Comparison of ENCODE assay signal across 8 cellular contexts in the genomic region with DNA sequence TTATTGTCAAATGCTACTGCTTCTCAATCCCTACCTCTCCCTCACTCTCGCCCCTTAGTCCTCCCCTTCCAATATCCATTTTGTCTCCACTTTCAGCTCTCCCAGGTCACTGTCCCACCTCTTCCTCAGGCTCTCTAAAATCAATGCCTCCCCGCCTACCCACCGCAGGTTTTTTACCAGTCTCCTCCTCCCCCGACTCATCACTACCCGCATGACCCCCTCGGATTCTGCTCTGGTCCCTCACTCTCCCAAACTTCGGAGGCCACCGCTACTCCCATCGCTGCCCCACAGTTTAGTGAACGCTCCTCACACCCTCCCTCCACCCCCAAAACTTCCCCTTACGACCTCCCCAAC. TPM values are rescaled to one million over a fixed set of nuclear protein-coding genes. Genes with fewer than 3 reads are reported as not detected.
DNase-seq lines count a peak whose midpoint lies in the region; ATAC-seq and TF ChIP-seq lines count a peak whose summit lies in the region.

No MANE protein-coding gene starts in this region.

- CTCF ChIA-PET in RWPE1 (lab: Yijun Ruan, JAX): interaction anchor here (0.7 kb wide), 1 partner anchor 56 kb away, joined by 7 read pairs; no protein-coding TSS in a partner anchor

- peak overlapping the region; percentile 92 for H3K4me2 ChIP-seq in BLaER1

- H3K4me3 ChIP-seq in BLaER1 (peak overlapping the region; percentile 91), choroid plexus epithelial cell (ENCODE audit: low read depth, low read length) (peak overlapping the region; percentile 96), lower leg skin (ENCODE audit: low read depth, poor library complexity, severe bottlenecking) (peak overlapping the region; percentile 97), thyroid gland (replicated peaks in 1 of 3) (peak overlapping the region; percentile 42 to 92 (median 63))

- H4K20me1 ChIP-seq in BLaER1: peaks cover 24% of the 10 kb centered on the region

- H3K9ac ChIP-seq in BLaER1: peak overlapping the region; percentile 90

- ATAC-seq in GM21717 (IDR thresholded peaks at IDR 0.05; ENCODE audit: unreplicated experiment): peak; percentile 8
- ATAC-seq in HG03139 (IDR thresholded peaks at IDR 0.05; ENCODE audit: unreplicated experiment): no peak

- intact Hi-C loops in lower leg skin (cut with DNase I; ENCODE audit: low total_unique reads): no loop called here
- intact Hi-C loops in thyroid gland (cut with DNase I): no loop called here

- H3K9me3 ChIP-seq in BLaER1: no peaks in the 10 kb centered on the region
- no peaks in the 10 kb centered on the region for H3K9me3 ChIP-seq in thyroid gland

- peak; percentile 35 for DNase-seq in RWPE1 (ENCODE audit: low spot score)
- DNase-seq in choroid plexus epithelial cell (ENCODE audit: low read depth): no peak
- peak in 1 of 2 donors; percentile 27 for DNase-seq in lower leg skin (ENCODE audit: low spot score in 2 of 2)
- peak in 1 of 2 donors; percentile 8 for DNase-seq in thyroid gland
- DNase-seq in NCI-H226: no peak

- TF ChIP-seq POLR2A in lower leg skin (IDR thresholded peaks at IDR 0.05) (no peak), thyroid gland (IDR thresholded peaks at IDR 0.05) (no peak)

- peaks cover 9% of the 10 kb centered on the region for H3K36me3 ChIP-seq in BLaER1
- H3K36me3 ChIP-seq in thyroid gland: no peaks in the 10 kb centered on the region

- WGBS in lower leg skin, 2 donors: 2% methylated on average over 11 of the region's 11 CpGs
- WGBS in thyroid gland, 2 donors: 1% methylated on average over 11 of the region's 11 CpGs

- H3K4me1 ChIP-seq in BLaER1 (peaks cover 57% of the 10 kb centered on the region), thyroid gland (peaks cover 4 to 13% of the 10 kb centered on the region in 2 donors)

- H3K27me3 ChIP-seq in BLaER1 (no peaks in the 10 kb centered on the region), thyroid gland (no peaks in the 10 kb centered on the region)

- H3K27ac ChIP-seq in BLaER1 (peak overlapping the region; percentile 89), RWPE1 (peak overlapping the region; percentile 81), thyroid gland (peak overlapping the region in 2 of 3 donors; percentile 62 to 75)

- TF ChIP-seq CTCF in RWPE1 (conservative IDR thresholded peaks at IDR 0.05; ENCODE audit: low read depth) (no peak), choroid plexus epithelial cell (conservative IDR thresholded peaks at IDR 0.05; ENCODE audit: low read depth, low read length) (no peak), lower leg skin (IDR thresholded peaks at IDR 0.05) (no peak), thyroid gland (IDR thresholded peaks at IDR 0.05) (no peak)

- POLR2A ChIA-PET in RWPE1 (lab: Yijun Ruan, JAX; ENCODE audit: low non-redundant PET): interaction anchor here (0.7 kb wide), 1 partner anchor 35 kb away, joined by 3 read pairs; no protein-coding TSS in a partner anchor

RNA-seq across cellular contexts. Expression of a gene that starts 0.5 kb away (rescaled TPM):
- total RNA-seq in lower leg skin (10 to 100 TPM; 16.8 to 22.5 (median 18.9) TPM), thyroid gland (1 to 10 TPM; 5.4 to 8.8 (median 8.3) TPM)

RNA-seq across cellular contexts. Expression of a gene that starts 7.8 kb away (rescaled TPM):
- total RNA-seq in lower leg skin: 1 to 10 TPM in 3 of 4 donors, under 1 TPM in 1; 0.93 to 1.5 (median 1.4) TPM
- 1 to 10 TPM; 1.1 to 1.6 (median 1.3) TPM for total RNA-seq in thyroid gland
